12 cellular contexts compared by ENCODE assay signal in the genomic region with DNA sequence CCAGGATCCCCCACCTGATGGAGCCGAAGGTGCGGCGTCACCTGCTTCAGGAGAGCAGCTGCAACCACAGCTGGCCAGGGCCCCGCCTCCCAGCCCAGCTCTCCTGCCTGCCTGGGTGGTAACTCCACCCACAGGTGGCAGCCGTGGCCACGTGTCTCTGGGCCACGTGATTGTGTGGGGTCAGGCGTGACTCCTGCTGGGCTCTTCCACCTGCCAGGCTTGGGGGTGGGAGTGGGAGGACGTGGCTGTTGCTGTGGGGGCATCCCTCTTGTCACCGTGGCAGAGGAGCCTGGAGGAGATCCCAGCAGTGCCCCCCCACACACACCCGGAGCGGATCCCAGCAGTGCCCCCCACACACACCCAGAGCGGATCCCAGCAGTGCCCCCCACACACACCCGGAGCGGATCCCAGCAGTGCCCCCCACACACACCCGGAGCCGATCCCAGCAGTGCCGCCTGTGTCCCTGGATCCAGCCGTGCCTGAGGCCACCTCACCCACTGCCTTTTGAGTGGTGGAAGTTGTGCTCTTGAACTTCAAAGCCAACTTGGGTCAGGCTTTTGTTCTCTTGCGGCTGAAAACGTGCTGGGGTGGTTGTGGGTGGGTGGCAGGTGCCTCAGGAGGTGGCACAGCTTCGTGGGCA. TPM values are rescaled to one million over a fixed set of nuclear protein-coding genes. Genes with fewer than 3 reads are reported as not detected.
DNase-seq lines count a peak whose midpoint lies in the region; ATAC-seq and TF ChIP-seq lines count a peak whose summit lies in the region.
"Had no signal": no experiment of that assay in that cellular context is flagged by ENCODE, and none has a peak within 500 bp of the region (broad histone marks: within the 10 kb centered on the region; RNA-seq: fewer than 3 reads in every experiment).

No MANE protein-coding gene starts in this region.

- H3K9ac ChIP-seq in mesenchymal stem cell (ENCODE audit: low read length): no peak overlapping the region
- no peak overlapping the region for H3K9ac ChIP-seq in mesendoderm (ENCODE audit: low read length)

- DNase-seq in NCI-H82 (lab: John Stamatoyannopoulos, UW): peak; percentile 33
- no peak for DNase-seq in NCI-H82 treated with DMSO at 0.1 percent for 48 hours (lab: John Stamatoyannopoulos, UW; ENCODE audit: unreplicated experiment)
- peak; percentile 20 for DNase-seq in NCI-H146 treated with DMSO at 0.1 percent for 48 hours (lab: John Stamatoyannopoulos, UW; ENCODE audit: unreplicated experiment)
- DNase-seq in activated CD8-positive, alpha-beta T cell treated with anti-CD3 and anti-CD28 coated beads for 36 hours: peak; percentile 42
- DNase-seq in mesenchymal stem cell: no peak
- DNase-seq in mesendoderm: no peak
- DNase-seq in WTC11 (ENCODE audit: low spot score): no peak
- no peak for DNase-seq in anterior cingulate cortex (lab: John Stamatoyannopoulos, UW)
- DNase-seq: ACHN, GOT3, sigmoid colon had no signal

- TF ChIP-seq CTCF in activated CD8-positive, alpha-beta T cell treated with anti-CD3 and anti-CD28 coated beads for 36 hours (IDR thresholded peaks at IDR 0.05): no peak
- TF ChIP-seq CTCF in WTC11 (IDR thresholded peaks at IDR 0.05): no peak

- H2BK120ac ChIP-seq in mesenchymal stem cell (ENCODE audit: low read depth, low read length): no peak overlapping the region
- H2BK120ac ChIP-seq in mesendoderm (ENCODE audit: low read depth, low read length): no peak overlapping the region

- H3K4me3 ChIP-seq in mesenchymal stem cell (ENCODE audit: insufficient read depth in 1 of 2, low read depth in 1 of 2, low read length in 2 of 2): no peak overlapping the region
- H3K4me3 ChIP-seq in mesendoderm (ENCODE audit: low read length): no peak overlapping the region
- H3K4me3 ChIP-seq: sigmoid colon had no signal

- H3K79me1 ChIP-seq in mesenchymal stem cell (replicated peaks; ENCODE audit: low read length, poor library complexity, severe bottlenecking) (no peaks in the 10 kb centered on the region), mesendoderm (ENCODE audit: low read length) (no peaks in the 10 kb centered on the region)

- peaks cover 32% of the 10 kb centered on the region for H3K4me1 ChIP-seq in mesenchymal stem cell (ENCODE audit: control insufficient read depth, insufficient read depth, low read depth, low read length)
- no peaks in the 10 kb centered on the region for H3K4me1 ChIP-seq in mesendoderm (ENCODE audit: control insufficient read depth, low read depth, low read length)

- no peaks in the 10 kb centered on the region for H3K36me3 Mint-ChIP-seq in activated CD8-positive, alpha-beta T cell treated with anti-CD3 and anti-CD28 coated beads for 36 hours (ENCODE audit: low read depth)
- 0 out of 2 replicates have a peak, but pooled peaks cover 3% of the 10 kb centered on the region for H3K36me3 Mint-ChIP-seq in WTC11

- intact Hi-C loops in activated CD8-positive, alpha-beta T cell treated with anti-CD3 and anti-CD28 coated beads for 36 hours (cut with micrococcal nuclease): no loop called here

- no peaks in the 10 kb centered on the region for H3K36me3 ChIP-seq in mesenchymal stem cell (ENCODE audit: control insufficient read depth in 1 of 2, insufficient read depth in 2 of 2, low read depth in 1 of 2, low read length in 2 of 2)
- no peaks in the 10 kb centered on the region for H3K36me3 ChIP-seq in mesendoderm (ENCODE audit: control insufficient read depth, insufficient read depth, low read length)
- H3K36me3 ChIP-seq: sigmoid colon, SJCRH30 had no signal

- H3K14ac ChIP-seq in mesenchymal stem cell (ENCODE audit: low read length in 2 of 2): no peak overlapping the region

- peak; percentile 60 for ATAC-seq in activated CD8-positive, alpha-beta T cell treated with anti-CD3 and anti-CD28 coated beads for 36 hours
- ATAC-seq in WTC11: no peak

- POLR2A ChIA-PET in activated CD8-positive, alpha-beta T cell treated with anti-CD3 and anti-CD28 coated beads for 36 hours (lab: Charles Lee): no interaction called here
- POLR2A ChIA-PET in WTC11 (lab: Charles Lee): no interaction called here

- no peaks in the 10 kb centered on the region for H3K79me2 ChIP-seq in mesendoderm (ENCODE audit: control insufficient read depth, insufficient read depth, low read length)

- H3K27me3 Mint-ChIP-seq in activated CD8-positive, alpha-beta T cell treated with anti-CD3 and anti-CD28 coated beads for 36 hours: peaks cover 6% of the 10 kb centered on the region
- H3K27me3 Mint-ChIP-seq in WTC11 (ENCODE audit: low read depth): no peaks in the 10 kb centered on the region; the same call in 1 of the 2 replicates

- no peak overlapping the region for H2BK12ac ChIP-seq in mesenchymal stem cell (ENCODE audit: low read length in 2 of 2)

- no peak overlapping the region for H2BK5ac ChIP-seq in mesenchymal stem cell (ENCODE audit: low read depth, low read length, poor library complexity, severe bottlenecking)
- H2BK5ac ChIP-seq in mesendoderm (ENCODE audit: low read length): no peak overlapping the region

- H3K56ac ChIP-seq in mesendoderm (ENCODE audit: low read length): no peak overlapping the region

- H3K18ac ChIP-seq in mesenchymal stem cell (ENCODE audit: low read depth in 1 of 2, low read length in 2 of 2) (no peak overlapping the region), mesendoderm (ENCODE audit: low read length) (no peak overlapping the region)

- H3K9me3 Mint-ChIP-seq in activated CD8-positive, alpha-beta T cell treated with anti-CD3 and anti-CD28 coated beads for 36 hours: no peaks in the 10 kb centered on the region
- peaks cover 10% of the 10 kb centered on the region for H3K9me3 Mint-ChIP-seq in WTC11

- H3K4ac ChIP-seq in mesenchymal stem cell (ENCODE audit: low read depth in 1 of 2, low read length in 2 of 2): no peak overlapping the region
- H3K4ac ChIP-seq in mesendoderm (ENCODE audit: low read depth, low read length): no peak overlapping the region

- no peak overlapping the region for H3K27ac Mint-ChIP-seq in activated CD8-positive, alpha-beta T cell treated with anti-CD3 and anti-CD28 coated beads for 36 hours
- H3K27ac Mint-ChIP-seq in WTC11: no peak overlapping the region

- H4K91ac ChIP-seq in mesenchymal stem cell (ENCODE audit: low read length): peak overlapping the region; percentile 14

- peaks cover 6% of the 10 kb centered on the region for H3K9me3 ChIP-seq in mesenchymal stem cell (ENCODE audit: control insufficient read depth, low read length)
- H3K9me3 ChIP-seq: sigmoid colon, SJCRH30 had no signal

- H2AK5ac ChIP-seq in mesenchymal stem cell (ENCODE audit: low read length, severe bottlenecking) (no peak overlapping the region), mesendoderm (ENCODE audit: low read length) (no peak overlapping the region)

- CTCF ChIA-PET in activated CD8-positive, alpha-beta T cell treated with anti-CD3 and anti-CD28 coated beads for 36 hours (lab: Charles Lee): interaction anchor here (1.2 kb wide), 1 partner anchor 103 kb away, joined by 3 read pairs; no protein-coding TSS in a partner anchor
- CTCF ChIA-PET in WTC11 (lab: Charles Lee): interaction anchor here (0.9 to 2.0 kb wide), 2 partner anchors 117 kb away, joined by 6 to 7 read pairs; no protein-coding TSS in a partner anchor

- no peak overlapping the region for H3K4me2 ChIP-seq in mesenchymal stem cell (ENCODE audit: low read length, poor library complexity, severe bottlenecking)
- no peak overlapping the region for H3K4me2 ChIP-seq in mesendoderm (ENCODE audit: low read length)

- WGBS in mesenchymal stem cell: 88% methylated on average over 17 of the region's 22 CpGs
- WGBS in mesendoderm (ENCODE audit: extremely low coverage, insufficient coverage, low lambda C conversion rate): no CpG with 5 or more reads among the region's 22 CpGs

- H3K23ac ChIP-seq in mesenchymal stem cell (ENCODE audit: low read length in 2 of 2): no peak overlapping the region
- H3K23ac ChIP-seq in mesendoderm (ENCODE audit: low read length): no peak overlapping the region

- H2BK15ac ChIP-seq in mesenchymal stem cell (ENCODE audit: low read depth, poor library complexity, severe bottlenecking) (no peak overlapping the region), mesendoderm (replicated peaks; ENCODE audit: low read depth) (no peak overlapping the region)

- no peak overlapping the region for H3K27ac ChIP-seq in mesenchymal stem cell (ENCODE audit: low read length, poor library complexity, severe bottlenecking)
- no peak overlapping the region for H3K27ac ChIP-seq in mesendoderm (ENCODE audit: low read depth, low read length)
- H3K27ac ChIP-seq: sigmoid colon, SJCRH30 had no signal

- H3K27me3 ChIP-seq in mesenchymal stem cell (ENCODE audit: control insufficient read depth in 1 of 2, insufficient read depth in 1 of 2, low read length in 2 of 2): peaks cover 0 to 73% of the 10 kb centered on the region in 2 experiments
- no peaks in the 10 kb centered on the region for H3K27me3 ChIP-seq in mesendoderm (ENCODE audit: insufficient read depth, low read length, poor library complexity)

- H4K8ac ChIP-seq in mesenchymal stem cell (ENCODE audit: low read length): no peak overlapping the region
- H4K8ac ChIP-seq in mesendoderm (ENCODE audit: low read depth, low read length): no peak overlapping the region

- H3K4me3 Mint-ChIP-seq in activated CD8-positive, alpha-beta T cell treated with anti-CD3 and anti-CD28 coated beads for 36 hours: no peak overlapping the region
- no peak overlapping the region for H3K4me3 Mint-ChIP-seq in WTC11

- peaks cover 20% of the 10 kb centered on the region for H3K4me1 Mint-ChIP-seq in activated CD8-positive, alpha-beta T cell treated with anti-CD3 and anti-CD28 coated beads for 36 hours (ENCODE audit: low read depth)
- no peaks in the 10 kb centered on the region for H3K4me1 Mint-ChIP-seq in WTC11

- no peak overlapping the region for H4K5ac ChIP-seq in mesendoderm (ENCODE audit: low read length)

- no peak overlapping the region for H2AFZ ChIP-seq in mesenchymal stem cell (ENCODE audit: low read depth, low read length)

TF ChIP-seq in WTC11, 78 proteins besides CTCF, POLR2A, EP300 and RAD21 (continues in another document):
- no peak for TF ChIP-seq ZBTB21 (CRISPR knock-in tag; IDR thresholded peaks at IDR 0.05; ENCODE audit: borderline replicate concordance)
- no peak for TF ChIP-seq GTF2I (CRISPR knock-in tag; conservative IDR thresholded peaks at IDR 0.05)
- TF ChIP-seq TEAD4 (CRISPR knock-in tag; IDR thresholded peaks at IDR 0.05): no peak
- no peak for TF ChIP-seq OVOL2 (CRISPR knock-in tag; IDR thresholded peaks at IDR 0.05; ENCODE audit: borderline replicate concordance)
- TF ChIP-seq, protein P1, sequence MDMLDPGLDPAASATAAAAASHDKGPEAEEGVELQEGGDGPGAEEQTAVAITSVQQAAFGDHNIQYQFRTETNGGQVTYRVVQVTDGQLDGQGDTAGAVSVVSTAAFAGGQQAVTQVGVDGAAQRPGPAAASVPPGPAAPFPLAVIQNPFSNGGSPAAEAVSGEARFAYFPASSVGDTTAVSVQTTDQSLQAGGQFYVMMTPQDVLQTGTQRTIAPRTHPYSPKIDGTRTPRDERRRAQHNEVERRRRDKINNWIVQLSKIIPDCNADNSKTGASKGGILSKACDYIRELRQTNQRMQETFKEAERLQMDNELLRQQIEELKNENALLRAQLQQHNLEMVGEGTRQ (CRISPR knock-in tag; IDR thresholded peaks at IDR 0.05): no peak

RNA-seq across cellular contexts. Expression of a gene that starts 32.2 kb away (rescaled TPM):
- 10 to 100 TPM; 11.7 to 12.4 TPM for total RNA-seq in activated CD8-positive, alpha-beta T cell treated with anti-CD3 and anti-CD28 coated beads for 36 hours
- polyA plus RNA-seq in mesenchymal stem cell (2013, experiment 1 of 2): 75.1 TPM
- polyA plus RNA-seq in mesenchymal stem cell (2013, experiment 2 of 2): 76.3 TPM
- polyA plus RNA-seq in mesendoderm (2013, experiment 1 of 2): 17.3 TPM
- polyA plus RNA-seq in mesendoderm (2013, experiment 2 of 2): 17.4 TPM
- total RNA-seq in WTC11 (2021): 37.1 to 41.4 TPM (median 39.7 TPM) in 3 replicates

Comparison
In these comparisons a context has a peak if more than half of its experiments do, and no peak if none do; other contexts are left out.
1. DNase-seq: peak in NCI-H82 (single experiment), NCI-H146 treated with DMSO at 0.1 percent for 48 hours (single experiment) and activated CD8-positive, alpha-beta T cell treated with anti-CD3 and anti-CD28 coated beads for 36 hours (single experiment); none in NCI-H82 treated with DMSO at 0.1 percent for 48 hours (single experiment), mesenchymal stem cell (single experiment), mesendoderm (single experiment), WTC11 (single experiment) and anterior cingulate cortex (0 of 58).